Comparison of ENCODE assay signal across 2 cellular contexts in genomic region chr3:187280644-187281043, GRCh38.
TF ChIP-seq lines count a peak whose summit lies in the region.

No MANE protein-coding gene starts in this region.

TF ChIP-seq in liver, 16 proteins besides CTCF, POLR2A, EP300 and RAD21:
- TF ChIP-seq RXRA (IDR thresholded peaks at IDR 0.05) (no peak), FOXA2 (IDR thresholded peaks at IDR 0.05) (no peak), HNF4A (conservative IDR thresholded peaks at IDR 0.05) (peak; percentile 69 to 70), HNF4G (IDR thresholded peaks at IDR 0.05) (peak; percentile 45), FOXA1 (IDR thresholded peaks at IDR 0.05) (no peak)

TF ChIP-seq in HepG2, 621 proteins besides CTCF, POLR2A, EP300 and RAD21:
- TF ChIP-seq FOSL2 (CRISPR knock-in tag; IDR thresholded peaks at IDR 0.05) (no peak), RBM22 (optimal IDR thresholded peaks at IDR 0.05; ENCODE audit: low read length) (no peak), ZNF235 (CRISPR knock-in tag; IDR thresholded peaks at IDR 0.05; ENCODE audit: borderline replicate concordance) (no peak), ZNF773 (CRISPR knock-in tag; IDR thresholded peaks at IDR 0.05; ENCODE audit: borderline replicate concordance) (no peak), TFDP1 (CRISPR knock-in tag; IDR thresholded peaks at IDR 0.05; ENCODE audit: borderline replicate concordance) (no peak), ZNF678 (CRISPR knock-in tag; IDR thresholded peaks at IDR 0.05) (no peak), GMEB2 (CRISPR knock-in tag; IDR thresholded peaks at IDR 0.05; ENCODE audit: low read depth) (no peak), POLR2AphosphoS5 (IDR thresholded peaks at IDR 0.05; ENCODE audit: low read depth, low read length) (no peak), ZC3H4 (CRISPR knock-in tag; IDR thresholded peaks at IDR 0.05; ENCODE audit: borderline replicate concordance) (no peak), ZNF709 (CRISPR knock-in tag; IDR thresholded peaks at IDR 0.05) (no peak), NPAS2 (CRISPR knock-in tag; IDR thresholded peaks at IDR 0.05; ENCODE audit: borderline replicate concordance) (no peak), SRSF9 (IDR thresholded peaks at IDR 0.05; ENCODE audit: borderline replicate concordance, insufficient read depth, low read depth, low read length, poor library complexity, severe bottlenecking) (no peak), ZNF557 (CRISPR knock-in tag; IDR thresholded peaks at IDR 0.05) (no peak), BRD4 (CRISPR knock-in tag; IDR thresholded peaks at IDR 0.05) (no peak)
- TF ChIP-seq, protein P1, sequence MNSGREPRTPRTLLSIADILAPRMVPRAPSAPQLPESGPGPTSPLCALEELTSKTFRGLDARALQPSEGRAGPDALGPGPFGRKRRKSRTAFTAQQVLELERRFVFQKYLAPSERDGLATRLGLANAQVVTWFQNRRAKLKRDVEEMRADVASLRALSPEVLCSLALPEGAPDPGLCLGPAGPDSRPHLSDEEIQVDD (CRISPR knock-in tag; IDR thresholded peaks at IDR 0.05; ENCODE audit: borderline replicate concordance), result no peak
- TF ChIP-seq, protein P2, sequence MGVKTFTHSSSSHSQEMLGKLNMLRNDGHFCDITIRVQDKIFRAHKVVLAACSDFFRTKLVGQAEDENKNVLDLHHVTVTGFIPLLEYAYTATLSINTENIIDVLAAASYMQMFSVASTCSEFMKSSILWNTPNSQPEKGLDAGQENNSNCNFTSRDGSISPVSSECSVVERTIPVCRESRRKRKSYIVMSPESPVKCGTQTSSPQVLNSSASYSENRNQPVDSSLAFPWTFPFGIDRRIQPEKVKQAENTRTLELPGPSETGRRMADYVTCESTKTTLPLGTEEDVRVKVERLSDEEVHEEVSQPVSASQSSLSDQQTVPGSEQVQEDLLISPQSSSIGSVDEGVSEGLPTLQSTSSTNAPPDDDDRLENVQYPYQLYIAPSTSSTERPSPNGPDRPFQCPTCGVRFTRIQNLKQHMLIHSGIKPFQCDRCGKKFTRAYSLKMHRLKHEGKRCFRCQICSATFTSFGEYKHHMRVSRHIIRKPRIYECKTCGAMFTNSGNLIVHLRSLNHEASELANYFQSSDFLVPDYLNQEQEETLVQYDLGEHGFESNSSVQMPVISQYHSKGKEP (CRISPR knock-in tag; IDR thresholded peaks at IDR 0.05), result no peak
- TF ChIP-seq, protein P3, sequence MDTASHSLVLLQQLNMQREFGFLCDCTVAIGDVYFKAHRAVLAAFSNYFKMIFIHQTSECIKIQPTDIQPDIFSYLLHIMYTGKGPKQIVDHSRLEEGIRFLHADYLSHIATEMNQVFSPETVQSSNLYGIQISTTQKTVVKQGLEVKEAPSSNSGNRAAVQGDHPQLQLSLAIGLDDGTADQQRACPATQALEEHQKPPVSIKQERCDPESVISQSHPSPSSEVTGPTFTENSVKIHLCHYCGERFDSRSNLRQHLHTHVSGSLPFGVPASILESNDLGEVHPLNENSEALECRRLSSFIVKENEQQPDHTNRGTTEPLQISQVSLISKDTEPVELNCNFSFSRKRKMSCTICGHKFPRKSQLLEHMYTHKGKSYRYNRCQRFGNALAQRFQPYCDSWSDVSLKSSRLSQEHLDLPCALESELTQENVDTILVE (CRISPR knock-in tag; IDR thresholded peaks at IDR 0.05), result no peak
- TF ChIP-seq, protein P4, sequence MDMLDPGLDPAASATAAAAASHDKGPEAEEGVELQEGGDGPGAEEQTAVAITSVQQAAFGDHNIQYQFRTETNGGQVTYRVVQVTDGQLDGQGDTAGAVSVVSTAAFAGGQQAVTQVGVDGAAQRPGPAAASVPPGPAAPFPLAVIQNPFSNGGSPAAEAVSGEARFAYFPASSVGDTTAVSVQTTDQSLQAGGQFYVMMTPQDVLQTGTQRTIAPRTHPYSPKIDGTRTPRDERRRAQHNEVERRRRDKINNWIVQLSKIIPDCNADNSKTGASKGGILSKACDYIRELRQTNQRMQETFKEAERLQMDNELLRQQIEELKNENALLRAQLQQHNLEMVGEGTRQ (IDR thresholded peaks at IDR 0.05; ENCODE audit: low read depth, low read length), result no peak
- TF ChIP-seq, protein P4 (CRISPR knock-in tag; IDR thresholded peaks at IDR 0.05; ENCODE audit: borderline replicate concordance), result no peak
- TF ChIP-seq, protein P5, sequence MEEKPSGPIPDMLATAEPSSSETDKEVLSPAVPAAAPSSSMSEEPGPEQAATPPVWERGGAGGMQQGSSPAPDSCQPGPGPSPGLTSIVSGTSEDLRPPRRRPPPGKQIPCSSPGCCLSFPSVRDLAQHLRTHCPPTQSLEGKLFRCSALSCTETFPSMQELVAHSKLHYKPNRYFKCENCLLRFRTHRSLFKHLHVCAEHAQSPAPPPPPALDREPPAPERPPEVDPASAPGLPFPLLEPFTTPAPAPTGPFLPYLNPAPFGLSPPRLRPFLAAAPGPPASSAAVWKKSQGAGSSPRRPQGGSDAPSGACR (CRISPR knock-in tag; IDR thresholded peaks at IDR 0.05), result no peak
